ENCODE assay signal across 13 cellular contexts in genomic region chr4:112520598-112521122, GRCh38. TPM values are rescaled to one million over a fixed set of nuclear protein-coding genes. Genes with fewer than 3 reads are reported as not detected.
DNase-seq lines count a peak whose midpoint lies in the region; ATAC-seq and TF ChIP-seq lines count a peak whose summit lies in the region.
"Had no signal": no experiment of that assay in that cellular context is flagged by ENCODE, and none has a peak within 500 bp of the region (broad histone marks: within the 10 kb centered on the region; RNA-seq: fewer than 3 reads in every experiment).

No MANE protein-coding gene starts in this region.

- no peak overlapping the region for H4K12ac ChIP-seq in trophoblast cell (ENCODE audit: low read depth, low read length)

- H3K4me3 ChIP-seq in OCI-LY3 (ENCODE audit: low read length) = peak overlapping the region; percentile 77
- H3K4me3 ChIP-seq in trophoblast cell (ENCODE audit: low read depth, low read length) = no peak overlapping the region

- peaks cover 67% of the 10 kb centered on the region for H3K27me3 Mint-ChIP-seq in activated CD4-positive, alpha-beta T cell treated with anti-CD3 and anti-CD28 coated beads for 36 hours
- H3K27me3 Mint-ChIP-seq in glutamatergic neuron (ENCODE audit: unreplicated experiment) = peaks cover 26% of the 10 kb centered on the region

- H3K27ac ChIP-seq in OCI-LY3 (ENCODE audit: low read length) (no peak overlapping the region), trophoblast cell (ENCODE audit: low read depth, low read length) (no peak overlapping the region)
- H3K27ac ChIP-seq: epithelial cell of prostate had no signal

- H3K27me3 ChIP-seq in OCI-LY3 (ENCODE audit: low read depth, low read length) (peaks cover 50% of the 10 kb centered on the region), trophoblast cell (ENCODE audit: insufficient read depth, low read length) (peaks cover 51% of the 10 kb centered on the region)

- no peaks in the 10 kb centered on the region for H4K20me1 ChIP-seq in OCI-LY3 (ENCODE audit: insufficient read depth, low read length)

- H3K79me2 ChIP-seq in OCI-LY3 (ENCODE audit: low read length) = no peaks in the 10 kb centered on the region
- no peaks in the 10 kb centered on the region for H3K79me2 ChIP-seq in trophoblast cell (ENCODE audit: control insufficient read depth, insufficient read depth, low read length, poor library complexity)

- peak overlapping the region; percentile 32 for H3K4me3 Mint-ChIP-seq in activated CD4-positive, alpha-beta T cell treated with anti-CD3 and anti-CD28 coated beads for 36 hours
- H3K4me3 Mint-ChIP-seq in glutamatergic neuron (ENCODE audit: unreplicated experiment) = peak overlapping the region; percentile 88

- peaks cover 44% of the 10 kb centered on the region for H3K4me1 Mint-ChIP-seq in activated CD4-positive, alpha-beta T cell treated with anti-CD3 and anti-CD28 coated beads for 36 hours
- H3K4me1 Mint-ChIP-seq in glutamatergic neuron (ENCODE audit: low read depth, unreplicated experiment) = peaks cover 27% of the 10 kb centered on the region

- TF ChIP-seq CTCF in OCI-LY3 (IDR thresholded peaks at IDR 0.05; ENCODE audit: low read depth, low read length) = no peak
- no peak for TF ChIP-seq CTCF in glutamatergic neuron (IDR thresholded peaks at IDR 0.05; ENCODE audit: partially characterized antibody, unreplicated experiment)

- intact Hi-C loops in activated CD4-positive, alpha-beta T cell treated with anti-CD3 and anti-CD28 coated beads for 36 hours (cut with DNase I, micrococcal nuclease) = loop anchor here (5.0 kb wide), 6 partner anchors 242 to 1898 kb away; partner anchors contain the start of genes AP1AR (in 1 of the 2) and PITX2 (in 1 of the 2)

- H4K8ac ChIP-seq in trophoblast cell (ENCODE audit: low read depth, low read length) = no peak overlapping the region

- H3K4ac ChIP-seq in trophoblast cell (ENCODE audit: low read depth, low read length) = no peak overlapping the region

- no peaks in the 10 kb centered on the region for H3K79me1 ChIP-seq in trophoblast cell (ENCODE audit: low read length)

- POLR2A ChIA-PET in activated CD4-positive, alpha-beta T cell treated with anti-CD3 and anti-CD28 coated beads for 36 hours (lab: Charles Lee) = interaction anchor here (0.6 kb wide), 1 partner anchor 38 kb away, joined by 3 read pairs; no protein-coding TSS in a partner anchor

- no peak overlapping the region for H2BK12ac ChIP-seq in trophoblast cell (ENCODE audit: low read length)

- H3K18ac ChIP-seq in trophoblast cell (ENCODE audit: low read length) = no peak overlapping the region

- H2AK5ac ChIP-seq in trophoblast cell (ENCODE audit: low read length) = no peak overlapping the region

- peak overlapping the region; percentile 9; the same call in 1 of the 2 replicates for H3K9ac ChIP-seq in OCI-LY3 (ENCODE audit: low read length)
- no peak overlapping the region for H3K9ac ChIP-seq in trophoblast cell (ENCODE audit: low read length)

- peak; percentile 7 for DNase-seq in activated CD4-positive, alpha-beta T cell treated with anti-CD3 and anti-CD28 coated beads for 36 hours
- DNase-seq in activated CD4-positive, alpha-beta T cell treated with anti-CD3 and anti-CD28 coated beads for 1 hour = no peak
- DNase-seq in glutamatergic neuron = no peak
- no peak for DNase-seq in trophoblast cell
- no peak for DNase-seq in stimulated activated CD4-positive, alpha-beta T cell treated with anti-CD3 and anti-CD28 coated beads, Interleukin-4, amount 100 ng/mL, for 24 hours
- DNase-seq in NCI-H187 (lab: John Stamatoyannopoulos, UW) = no peak
- DNase-seq in cerebellum (ENCODE audit: low spot score) = no peak
- DNase-seq: ACHN, caudate nucleus, DMS79 had no signal

- no peaks in the 10 kb centered on the region for H3K36me3 Mint-ChIP-seq in activated CD4-positive, alpha-beta T cell treated with anti-CD3 and anti-CD28 coated beads for 36 hours (ENCODE audit: low read depth)
- H3K36me3 Mint-ChIP-seq in glutamatergic neuron (ENCODE audit: unreplicated experiment) = no peaks in the 10 kb centered on the region

- no peak overlapping the region for H2BK5ac ChIP-seq in trophoblast cell (ENCODE audit: low read depth, low read length, poor library complexity)

- H3K23ac ChIP-seq in trophoblast cell (ENCODE audit: low read length) = no peak overlapping the region

- no peak overlapping the region for H3K27ac Mint-ChIP-seq in activated CD4-positive, alpha-beta T cell treated with anti-CD3 and anti-CD28 coated beads for 36 hours
- no peak overlapping the region for H3K27ac Mint-ChIP-seq in glutamatergic neuron (ENCODE audit: unreplicated experiment)

- no peak overlapping the region for H4K91ac ChIP-seq in trophoblast cell (ENCODE audit: low read depth, low read length)

- H3K36me3 ChIP-seq in OCI-LY3 (replicated peaks; ENCODE audit: low read depth, low read length) (no peaks in the 10 kb centered on the region), trophoblast cell (ENCODE audit: control insufficient read depth in 1 of 2, insufficient read depth in 2 of 2, low read length in 2 of 2) (no peaks in the 10 kb centered on the region)

- no peak for ATAC-seq in activated CD4-positive, alpha-beta T cell treated with anti-CD3 and anti-CD28 coated beads for 36 hours

- H3K9me3 Mint-ChIP-seq in activated CD4-positive, alpha-beta T cell treated with anti-CD3 and anti-CD28 coated beads for 36 hours (ENCODE audit: low read depth) = no peaks in the 10 kb centered on the region
- peaks cover 11% of the 10 kb centered on the region for H3K9me3 Mint-ChIP-seq in glutamatergic neuron (ENCODE audit: unreplicated experiment)

- CTCF ChIA-PET in activated CD4-positive, alpha-beta T cell treated with anti-CD3 and anti-CD28 coated beads for 36 hours (lab: Charles Lee) = interaction anchor here (3.2 kb wide), 1 partner anchor 10 kb away, joined by 30 read pairs; no protein-coding TSS in a partner anchor

- WGBS in trophoblast cell (ENCODE audit: extremely low coverage, insufficient coverage, insufficient read length) = no CpG with 5 or more reads among the region's 25 CpGs

- peak overlapping the region; percentile 92 for H3K4me2 ChIP-seq in OCI-LY3 (ENCODE audit: low read length)
- H3K4me2 ChIP-seq in trophoblast cell (ENCODE audit: low read length) = peak overlapping the region; percentile 37

- H2AFZ ChIP-seq in OCI-LY3 (ENCODE audit: low read depth, low read length) (0 out of 2 replicates have a peak overlapping the region, but pooled peaks have one; percentile 8), trophoblast cell (ENCODE audit: insufficient read depth, low read length, poor library complexity) (no peak overlapping the region)

- H3K9me3 ChIP-seq in OCI-LY3 (ENCODE audit: insufficient read depth, low read length) (no peaks in the 10 kb centered on the region), trophoblast cell (ENCODE audit: insufficient read depth, low read depth, low read length) (peaks cover 1% of the 10 kb centered on the region)

- no peak overlapping the region for H2BK120ac ChIP-seq in trophoblast cell (ENCODE audit: insufficient read depth, low read length, poor library complexity)

- H3K14ac ChIP-seq in trophoblast cell (ENCODE audit: low read length) = no peak overlapping the region

- H3K4me1 ChIP-seq in OCI-LY3 (ENCODE audit: low read length) (peaks cover 42% of the 10 kb centered on the region), trophoblast cell (ENCODE audit: control insufficient read depth in 1 of 2, insufficient read depth in 2 of 2, low read length in 2 of 2) (peaks cover 10 to 11% of the 10 kb centered on the region in 2 experiments)

RNA-seq across cellular contexts. Expression of gene NEUROG2, which starts 4.7 kb away (rescaled TPM):
- under 1 TPM in 1 of 2 experiments, not detected in 1; 0.11 TPM for total RNA-seq in activated CD4-positive, alpha-beta T cell treated with anti-CD3 and anti-CD28 coated beads for 36 hours
- total RNA-seq in glutamatergic neuron (ENCODE audit: unreplicated experiment) = 7.3 TPM
- polyA plus RNA-seq in trophoblast cell (2013) = not detected in 2 replicates
- 7.8 TPM for total RNA-seq in cerebellum
- total RNA-seq: urinary bladder had no signal
- polyA plus RNA-seq: urinary bladder had no signal
